28 cellular contexts compared by ENCODE assay signal in the genomic region with DNA sequence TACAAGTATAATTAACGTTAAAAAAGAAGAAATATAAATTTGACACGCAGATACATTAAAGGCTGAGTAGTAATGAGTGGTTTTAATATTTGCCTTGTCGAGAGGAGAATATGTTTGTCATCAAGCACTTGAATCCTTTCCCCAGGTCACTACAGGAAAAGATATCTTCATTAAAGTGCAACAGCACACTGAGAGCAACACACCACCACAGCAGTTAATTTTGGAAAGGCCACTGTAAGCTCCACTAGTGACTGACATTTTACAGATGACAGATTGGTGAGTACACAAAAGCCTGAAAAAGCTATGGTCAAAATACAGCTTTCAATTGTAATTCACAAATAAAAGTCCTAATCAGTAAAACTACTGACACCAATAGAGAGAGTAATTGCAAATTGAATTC.
"Had no signal": no experiment of that assay in that cellular context is flagged by ENCODE, and none has a peak within 500 bp of the region (broad histone marks: within the 10 kb centered on the region; RNA-seq: fewer than 3 reads in every experiment).

No MANE protein-coding gene starts in this region.

- H3K9me3 ChIP-seq: testis, thyroid gland, uterus had no signal

- H3K4me1 Mint-ChIP-seq: stimulated activated memory B cell treated with anti-CD40 and anti-IgM and Interleukin-4, amounts not matched to agents 10 μg/mL and 1 μg/mL and 100 μg/mL, for 72 hours; stimulated activated naive B cell treated with anti-CD40 and anti-IgM and Interleukin-4, amounts not matched to agents 10 μg/mL and 1 μg/mL and 100 μg/mL, for 72 hours; stimulated activated naive CD8-positive, alpha-beta T cell treated with anti-CD3 and anti-CD28 coated beads, Interleukin-15, amount 100 ng/mL, for 72 hours had no signal

- H3K4me3 Mint-ChIP-seq: stimulated activated effector memory CD8-positive, alpha-beta T cell treated with anti-CD3 and anti-CD28 coated beads, Interleukin-12 subunit alpha, Interleukin-12 subunit beta, amount 100 ng/mL, for 72 hours; stimulated activated memory B cell treated with anti-CD40 and anti-IgM and Interleukin-4, amounts not matched to agents 10 μg/mL and 1 μg/mL and 100 μg/mL, for 72 hours; stimulated activated naive B cell treated with anti-CD40 and anti-IgM and Interleukin-4, amounts not matched to agents 10 μg/mL and 1 μg/mL and 100 μg/mL, for 72 hours; stimulated activated naive CD8-positive, alpha-beta T cell treated with anti-CD3 and anti-CD28 coated beads, Interleukin-15, amount 100 ng/mL, for 72 hours; stimulated activated naive CD8-positive, alpha-beta T cell treated with anti-CD3 and anti-CD28 coated beads, Interleukin-15, Interleukin-2, amounts not matched to agents 100 ng/mL and 50 ng/mL, for 24 hours; type B pancreatic cell had no signal

- DNase-seq: stimulated activated CD4-positive, alpha-beta T cell treated with anti-CD3 and anti-CD28 coated beads, Interleukin-2, amount 100 ng/mL, for 48 hours; stimulated activated CD4-positive, alpha-beta T cell treated with anti-CD3 and anti-CD28 coated beads, Interleukin-4, amount 100 ng/mL, for 1 hour; stimulated activated CD4-positive, alpha-beta T cell treated with anti-CD3 and anti-CD28 coated beads, Interleukin-4, amount 100 ng/mL, for 24 hours; stimulated activated CD4-positive, alpha-beta T cell treated with anti-CD3 and anti-CD28 coated beads, Interleukin-4, amount 100 ng/mL, for 4 hours; stimulated activated CD8-positive, alpha-beta memory T cell treated with anti-CD3 and anti-CD28 coated beads, Interleukin-4, amount 100 ng/mL, for 48 hours; stimulated activated naive B cell treated with anti-CD40 and anti-IgM and Interleukin-4, amounts not matched to agents 10 μg/mL and 1 μg/mL and 100 μg/mL, for 72 hours; stimulated activated naive CD4-positive, alpha-beta T cell; stimulated activated naive CD4-positive, alpha-beta T cell treated with Interleukin-2 at 50 U/mL for 16 hours; stimulated activated naive CD8-positive, alpha-beta T cell treated with anti-CD3 and anti-CD28 coated beads, Interleukin-15, amount 100 ng/mL, for 72 hours; stimulated activated naive CD8-positive, alpha-beta T cell treated with anti-CD3 and anti-CD28 coated beads, Interleukin-15, Interleukin-2, amounts not matched to agents 100 U/mL and 50 U/mL, for 24 hours; stomach; substantia nigra; testis; thyroid gland; tibial artery; transverse colon; trophoblast cell; upper lobe of left lung; upper lobe of right lung; uterus had no signal

- H3K27ac Mint-ChIP-seq: stimulated activated effector memory CD8-positive, alpha-beta T cell treated with anti-CD3 and anti-CD28 coated beads, Interleukin-12 subunit alpha, Interleukin-12 subunit beta, amount 100 ng/mL, for 72 hours; stimulated activated memory B cell treated with anti-CD40 and anti-IgM and Interleukin-4, amounts not matched to agents 10 μg/mL and 1 μg/mL and 100 μg/mL, for 72 hours; stimulated activated naive B cell treated with anti-CD40 and anti-IgM and Interleukin-4, amounts not matched to agents 10 μg/mL and 1 μg/mL and 100 μg/mL, for 72 hours; stimulated activated naive CD8-positive, alpha-beta T cell treated with anti-CD3 and anti-CD28 coated beads, Interleukin-15, amount 100 ng/mL, for 72 hours; stimulated activated naive CD8-positive, alpha-beta T cell treated with anti-CD3 and anti-CD28 coated beads, Interleukin-15, Interleukin-2, amounts not matched to agents 100 ng/mL and 50 ng/mL, for 24 hours; type B pancreatic cell had no signal

- H3K27me3 ChIP-seq: stomach, suprapubic skin, testis, thyroid gland, tibial artery, tibial nerve, transverse colon, upper lobe of left lung, upper lobe of right lung, uterus, vagina had no signal

- H3K36me3 ChIP-seq: thoracic aorta, thyroid gland, transverse colon, upper lobe of left lung, upper lobe of right lung, uterus had no signal

- H3K27ac ChIP-seq: stomach, suprapubic skin, testis, thoracic aorta, thyroid gland, tibial artery, tibial nerve, transverse colon, upper lobe of left lung, upper lobe of right lung, uterus, vagina had no signal

- H3K4me1 ChIP-seq: stomach, suprapubic skin, testis, thyroid gland, tibial artery, tibial nerve, transverse colon, upper lobe of left lung, upper lobe of right lung, uterus, vagina had no signal

- H3K36me3 Mint-ChIP-seq: stimulated activated effector memory CD8-positive, alpha-beta T cell treated with anti-CD3 and anti-CD28 coated beads, Interleukin-12 subunit alpha, Interleukin-12 subunit beta, amount 100 ng/mL, for 72 hours had no signal

- H3K4me3 ChIP-seq: stomach, suprapubic skin, testis, thoracic aorta, thyroid gland, tibial artery, tibial nerve, transverse colon, upper lobe of left lung, upper lobe of right lung, uterus, vagina had no signal

- H3K27me3 Mint-ChIP-seq: stimulated activated memory B cell treated with anti-CD40 and anti-IgM and Interleukin-4, amounts not matched to agents 10 μg/mL and 1 μg/mL and 100 μg/mL, for 72 hours; stimulated activated naive B cell treated with anti-CD40 and anti-IgM and Interleukin-4, amounts not matched to agents 10 μg/mL and 1 μg/mL and 100 μg/mL, for 72 hours; stimulated activated naive CD8-positive, alpha-beta T cell treated with anti-CD3 and anti-CD28 coated beads, Interleukin-15, amount 100 ng/mL, for 72 hours; stimulated activated naive CD8-positive, alpha-beta T cell treated with anti-CD3 and anti-CD28 coated beads, Interleukin-15, Interleukin-2, amounts not matched to agents 100 ng/mL and 50 ng/mL, for 24 hours; type B pancreatic cell had no signal

- ATAC-seq: stimulated activated effector memory CD8-positive, alpha-beta T cell treated with anti-CD3 and anti-CD28 coated beads, Interleukin-12 subunit alpha, Interleukin-12 subunit beta, amount 100 ng/mL, for 72 hours; stimulated activated memory B cell treated with anti-CD40 and anti-IgM and Interleukin-4, amounts not matched to agents 10 μg/mL and 1 μg/mL and 100 μg/mL, for 72 hours; stimulated activated naive B cell treated with anti-CD40 and anti-IgM and Interleukin-4, amounts not matched to agents 10 μg/mL and 1 μg/mL and 100 μg/mL, for 72 hours; stimulated activated naive CD8-positive, alpha-beta T cell treated with anti-CD3 and anti-CD28 coated beads, Interleukin-15, amount 100 ng/mL, for 72 hours; stimulated activated naive CD8-positive, alpha-beta T cell treated with anti-CD3 and anti-CD28 coated beads, Interleukin-15, Interleukin-2, amounts not matched to agents 100 U/mL and 50 U/mL, for 24 hours; upper lobe of right lung had no signal
